ENCODE assay signal across 8 cellular contexts in the genomic region with DNA sequence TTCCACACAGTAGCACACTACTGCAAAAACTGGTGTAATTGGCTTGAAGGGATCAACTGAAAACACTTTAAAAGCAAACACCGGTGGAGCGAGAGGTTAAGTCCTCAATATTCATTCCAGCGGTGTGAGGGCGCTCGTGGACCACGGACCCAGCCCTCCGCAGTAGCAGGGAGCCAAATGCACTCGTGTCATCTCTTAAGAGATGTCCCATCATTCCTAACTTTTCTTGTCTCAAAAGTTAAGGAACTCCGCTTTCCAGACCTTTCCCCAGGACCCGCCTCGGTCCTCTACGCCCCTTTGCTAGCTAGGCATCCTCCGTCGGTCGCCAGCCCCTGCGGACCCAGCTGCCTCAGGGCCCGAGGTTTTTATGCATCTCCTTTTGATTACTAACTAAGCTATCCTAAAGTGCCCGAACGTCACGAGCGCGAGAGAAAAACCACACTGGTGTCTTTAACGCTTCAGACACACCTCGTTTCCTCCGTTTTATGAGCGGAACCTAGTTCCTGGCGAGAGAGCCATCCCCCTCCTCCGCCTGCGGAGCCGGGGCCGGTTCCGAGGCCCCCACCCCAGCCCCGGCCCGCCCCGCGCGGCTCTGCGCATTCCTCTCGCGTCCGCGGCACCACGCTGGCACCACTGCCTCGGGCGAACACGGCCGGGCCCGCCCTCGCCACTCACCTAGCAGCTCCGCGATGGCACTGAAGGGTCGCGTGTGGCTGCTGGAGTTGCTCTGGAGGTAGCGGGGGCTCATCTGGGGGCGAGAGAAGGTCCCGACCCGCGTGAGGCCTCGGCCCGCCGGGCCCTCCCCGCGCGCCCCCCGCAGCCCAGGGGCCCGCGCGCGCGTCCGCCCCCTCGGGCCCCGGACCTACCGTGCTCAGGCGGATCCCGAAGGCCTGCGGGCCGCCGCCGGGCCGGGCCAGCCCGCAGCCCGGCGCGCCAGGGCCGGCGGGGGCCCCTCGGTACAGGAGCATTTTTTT. TPM values are rescaled to one million over a fixed set of nuclear protein-coding genes. Genes with fewer than 3 reads are reported as not detected.
DNase-seq lines count a peak whose midpoint lies in the region; ATAC-seq and TF ChIP-seq lines count a peak whose summit lies in the region.

No MANE protein-coding gene starts in this region.

- peaks cover 19% of the 10 kb centered on the region for H3K79me2 ChIP-seq in ACC112 (ENCODE audit: control insufficient read depth, insufficient read depth, low read length, unreplicated experiment)

- H3K9me3 ChIP-seq in muscle layer of colon (ENCODE audit: low read length), result no peaks in the 10 kb centered on the region
- H3K9me3 ChIP-seq in stomach, result no peaks in the 10 kb centered on the region

- ATAC-seq in GM18517 (IDR thresholded peaks at IDR 0.05; ENCODE audit: unreplicated experiment), result peak; percentile 31
- ATAC-seq in HG03159 (IDR thresholded peaks at IDR 0.05; ENCODE audit: unreplicated experiment), result peak; percentile 33

- peaks cover 2% of the 10 kb centered on the region for H3K4me1 ChIP-seq in ACC112 (ENCODE audit: control insufficient read depth, insufficient read depth, low read length, unreplicated experiment)
- no peaks in the 10 kb centered on the region for H3K4me1 ChIP-seq in muscle layer of colon (ENCODE audit: insufficient read depth, low read length)
- peaks cover 0 to 10% (median 4%) of the 10 kb centered on the region in 4 donors for H3K4me1 ChIP-seq in stomach

- peak overlapping the region; percentile 65 for H2AFZ ChIP-seq in ACC112 (ENCODE audit: low read length, unreplicated experiment)

- no peak overlapping the region for H3K27ac ChIP-seq in ACC112 (ENCODE audit: low read depth, low read length)
- peak overlapping the region; percentile 77 for H3K27ac ChIP-seq in muscle layer of colon (ENCODE audit: low read depth, low read length)
- peak overlapping the region; percentile 54 to 85 (median 81) for H3K27ac ChIP-seq in stomach

- WGBS in stomach, 5 donors, result 0 to 33% (median 7%) methylated on average over 22 to 88 of the region's 88 CpGs

- H3K27me3 ChIP-seq in ACC112 (ENCODE audit: insufficient read depth, low read length), result no peaks in the 10 kb centered on the region
- peaks cover 0 to 5% of the 10 kb centered on the region in 2 donors for H3K27me3 ChIP-seq in muscle layer of colon (ENCODE audit: control insufficient read depth in 1 of 2, insufficient read depth in 2 of 2, low read length in 2 of 2)
- H3K27me3 ChIP-seq in stomach, result no peaks in the 10 kb centered on the region

- H3K9ac ChIP-seq in muscle layer of colon (ENCODE audit: low read length), result no peak overlapping the region

- H3K36me3 ChIP-seq in ACC112 (ENCODE audit: insufficient read depth, low read length), result 0 out of 2 replicates have a peak, but pooled peaks cover 2% of the 10 kb centered on the region
- no peaks in the 10 kb centered on the region for H3K36me3 ChIP-seq in muscle layer of colon (ENCODE audit: insufficient read depth, low read length)
- H3K36me3 ChIP-seq in stomach, result no peaks in the 10 kb centered on the region

- TF ChIP-seq POLR2A in erythroblast (IDR thresholded peaks at IDR 0.05; ENCODE audit: low read length) (no peak), stomach (IDR thresholded peaks at IDR 0.05) (no peak)

- DNase-seq in NCI-H526 (lab: John Stamatoyannopoulos, UW) (peak; percentile 32 to 69), erythroblast (lab: John Stamatoyannopoulos, UW) (peak; percentile 23 to 50), stomach (peak; percentile 56)
- peak; percentile 56 for DNase-seq in activated T-cell treated with anti-CD3 and anti-CD28 coated beads, Interleukin-2, amount 50 U/mL, for 1 hour

- H3K4me3 ChIP-seq in ACC112 (ENCODE audit: low read depth, low read length) (peak overlapping the region; percentile 93), muscle layer of colon (ENCODE audit: low read depth in 1 of 2, low read length in 2 of 2) (peak overlapping the region; percentile 52 to 57), stomach (peak overlapping the region; percentile 56 to 67 (median 62))

- intact Hi-C loops in stomach (cut with DNase I; ENCODE audit: low total_unique reads), result no loop called here

- peak in 1 of 7 experiments; percentile 14 for TF ChIP-seq CTCF in stomach (IDR thresholded peaks at IDR 0.05)

- no peak for TF ChIP-seq EP300 in stomach (IDR thresholded peaks at IDR 0.05)

RNA-seq across cellular contexts. Expression of a gene that starts 0.7 kb away (rescaled TPM):
- 10 to 100 TPM in 3 of 5 donors, 1 to 10 TPM in 2; 1.3 to 33.8 (median 11.0) TPM for total RNA-seq in stomach
- 1 to 10 TPM; 4.7 to 7.9 (median 5.3) TPM for polyA plus RNA-seq in stomach
